Comparison of ENCODE assay signal across 8 cellular contexts in the genomic region with DNA sequence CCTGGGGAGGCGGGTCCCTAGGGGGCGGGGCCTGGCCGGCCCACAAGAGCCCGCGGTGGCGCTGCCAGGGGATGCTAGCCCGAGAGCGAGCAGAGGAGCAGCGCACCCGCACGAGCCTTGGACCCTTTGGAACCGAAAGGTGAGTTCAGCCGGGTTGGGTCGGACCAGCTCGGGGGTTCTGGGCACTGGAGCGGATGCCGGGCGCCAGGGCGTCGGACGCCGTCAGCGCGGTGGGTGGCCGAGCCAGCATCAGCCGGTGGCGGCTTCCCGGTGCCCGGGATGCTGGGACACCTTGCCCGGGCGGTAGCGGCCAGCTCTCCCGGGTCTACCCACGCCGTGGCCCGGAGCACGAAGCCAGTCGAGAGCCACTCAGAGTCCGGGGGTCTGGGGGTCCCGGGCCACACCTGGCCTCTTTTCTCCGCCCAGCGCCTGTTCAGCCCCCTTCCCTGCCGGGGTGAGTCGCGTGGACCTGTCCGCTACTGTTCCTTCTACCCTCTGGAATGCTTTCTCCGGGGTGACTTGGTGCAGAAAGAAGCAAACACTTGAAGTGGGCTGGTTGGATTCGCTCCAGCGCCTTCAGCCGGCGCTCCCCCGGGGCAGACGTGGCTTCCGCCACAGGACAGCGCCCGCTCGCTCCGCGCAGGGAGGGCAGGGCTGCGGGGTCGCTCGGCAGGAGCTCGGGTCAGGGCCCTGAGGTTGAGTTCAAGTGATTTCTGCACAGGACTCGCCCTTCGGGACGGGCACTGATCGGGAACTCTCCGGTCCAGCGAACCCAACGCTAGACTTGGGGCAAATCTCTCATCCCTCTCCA. TPM values are rescaled to one million over a fixed set of nuclear protein-coding genes. Genes with fewer than 3 reads are reported as not detected.
DNase-seq lines count a peak whose midpoint lies in the region; ATAC-seq and TF ChIP-seq lines count a peak whose summit lies in the region.

A gene with protein sequence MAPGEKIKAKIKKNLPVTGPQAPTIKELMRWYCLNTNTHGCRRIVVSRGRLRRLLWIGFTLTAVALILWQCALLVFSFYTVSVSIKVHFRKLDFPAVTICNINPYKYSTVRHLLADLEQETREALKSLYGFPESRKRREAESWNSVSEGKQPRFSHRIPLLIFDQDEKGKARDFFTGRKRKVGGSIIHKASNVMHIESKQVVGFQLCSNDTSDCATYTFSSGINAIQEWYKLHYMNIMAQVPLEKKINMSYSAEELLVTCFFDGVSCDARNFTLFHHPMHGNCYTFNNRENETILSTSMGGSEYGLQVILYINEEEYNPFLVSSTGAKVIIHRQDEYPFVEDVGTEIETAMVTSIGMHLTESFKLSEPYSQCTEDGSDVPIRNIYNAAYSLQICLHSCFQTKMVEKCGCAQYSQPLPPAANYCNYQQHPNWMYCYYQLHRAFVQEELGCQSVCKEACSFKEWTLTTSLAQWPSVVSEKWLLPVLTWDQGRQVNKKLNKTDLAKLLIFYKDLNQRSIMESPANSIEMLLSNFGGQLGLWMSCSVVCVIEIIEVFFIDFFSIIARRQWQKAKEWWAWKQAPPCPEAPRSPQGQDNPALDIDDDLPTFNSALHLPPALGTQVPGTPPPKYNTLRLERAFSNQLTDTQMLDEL (plus strand): TSS at position 71 of the 811 bp plus-strand sequence. CDS start 3,527 bp downstream, outside the sequence.

- peaks cover 0 to 22% of the 10 kb centered on the region in 2 donors for H3K4me1 ChIP-seq in right atrium auricular region
- H3K4me1 ChIP-seq in mesendoderm (ENCODE audit: control insufficient read depth, low read depth, low read length) = no peaks in the 10 kb centered on the region

- ATAC-seq in Right ventricle myocardium superior (ENCODE audit: poor library complexity) = peak; percentile 35
- no peak for ATAC-seq in central memory CD8-positive, alpha-beta T cell (replicated peaks; ENCODE audit: extremely low read depth, poor library complexity, severe bottlenecking)
- no peak for ATAC-seq in GM19452 (IDR thresholded peaks at IDR 0.05; ENCODE audit: unreplicated experiment)

- H3K56ac ChIP-seq in mesendoderm (ENCODE audit: low read length) = no peak within 1 kb of the TSS

- peak within 1 kb of the TSS; percentile 68 for H3K4me2 ChIP-seq in mesendoderm (ENCODE audit: low read length)

- H2BK15ac ChIP-seq in mesendoderm (replicated peaks; ENCODE audit: low read depth) = no peak within 1 kb of the TSS

- no peak within 1 kb of the TSS for H3K4ac ChIP-seq in mesendoderm (ENCODE audit: low read depth, low read length)

- no peaks in the 10 kb centered on the region for H3K36me3 Mint-ChIP-seq in central memory CD8-positive, alpha-beta T cell (ENCODE audit: insufficient read depth)

- peak in 1 of 2 donors; percentile 24 for TF ChIP-seq CTCF in right atrium auricular region (IDR thresholded peaks at IDR 0.05)

- in situ Hi-C loops in KBM-7 (cut with MboI; ENCODE audit: low pct_unique_long_range_greater_than_20kb, low sequenced_read_pairs) = no loop called here

- H4K5ac ChIP-seq in mesendoderm (ENCODE audit: low read length) = no peak within 1 kb of the TSS

- no peak within 1 kb of the TSS for H3K23ac ChIP-seq in mesendoderm (ENCODE audit: low read length)

- WGBS in mesendoderm (ENCODE audit: extremely low coverage, insufficient coverage, low lambda C conversion rate) = no CpG with 5 or more reads among the region's 70 CpGs

- no peak within 1 kb of the TSS for H2BK120ac ChIP-seq in mesendoderm (ENCODE audit: low read depth, low read length)

- H3K27me3 ChIP-seq in right atrium auricular region (peaks cover 6 to 13% of the 10 kb centered on the region in 2 donors), mesendoderm (ENCODE audit: insufficient read depth, low read length, poor library complexity) (peaks cover 7% of the 10 kb centered on the region)

- H3K4me3 Mint-ChIP-seq in central memory CD8-positive, alpha-beta T cell = peak within 1 kb of the TSS; percentile 75

- H4K8ac ChIP-seq in mesendoderm (ENCODE audit: low read depth, low read length) = no peak within 1 kb of the TSS

- H3K79me2 ChIP-seq in mesendoderm (ENCODE audit: control insufficient read depth, insufficient read depth, low read length) = no peaks in the 10 kb centered on the region

- no peak for DNase-seq in Right ventricle myocardium superior
- no peak for DNase-seq in right atrium auricular region (ENCODE audit: low spot score)
- DNase-seq in KBM-7 = peak; percentile 24
- no peak for DNase-seq in central memory CD8-positive, alpha-beta T cell (ENCODE audit: low spot score in 2 of 2)
- peak; percentile 21 for DNase-seq in mesendoderm
- no peak for DNase-seq in DMS114 treated with DMSO at 0.1 percent for 48 hours (lab: John Stamatoyannopoulos, UW; ENCODE audit: unreplicated experiment)
- no peak for DNase-seq in SIG-M5 (lab: John Stamatoyannopoulos, UW)

- no peak within 1 kb of the TSS for H2AK5ac ChIP-seq in mesendoderm (ENCODE audit: low read length)

- H3K36me3 ChIP-seq in right atrium auricular region (no peaks in the 10 kb centered on the region), mesendoderm (ENCODE audit: control insufficient read depth, insufficient read depth, low read length) (no peaks in the 10 kb centered on the region)

- H3K9ac ChIP-seq in mesendoderm (ENCODE audit: low read length) = no peak within 1 kb of the TSS

- intact Hi-C loops in Right ventricle myocardium superior (cut with DNase I) = loop anchor here (2.0 to 10.0 kb wide), 2 partner anchors 212 to 252 kb away; no protein-coding TSS in a partner anchor

- no peak within 1 kb of the TSS for H3K27ac Mint-ChIP-seq in central memory CD8-positive, alpha-beta T cell (ENCODE audit: low read depth)

- H3K4me3 ChIP-seq in right atrium auricular region = peak within 1 kb of the TSS in 1 of 2 donors; percentile 47
- H3K4me3 ChIP-seq in mesendoderm (ENCODE audit: low read length) = no peak within 1 kb of the TSS

- peaks cover 82% of the 10 kb centered on the region for H3K27me3 Mint-ChIP-seq in central memory CD8-positive, alpha-beta T cell

- H3K4me1 Mint-ChIP-seq in central memory CD8-positive, alpha-beta T cell = peaks cover 13% of the 10 kb centered on the region

- no peaks in the 10 kb centered on the region for H3K79me1 ChIP-seq in mesendoderm (ENCODE audit: low read length)

- H3K9me3 Mint-ChIP-seq in central memory CD8-positive, alpha-beta T cell = no peaks in the 10 kb centered on the region

- H3K27ac ChIP-seq in right atrium auricular region = no peak within 1 kb of the TSS
- H3K27ac ChIP-seq in mesendoderm (ENCODE audit: low read depth, low read length) = no peak within 1 kb of the TSS

- no peaks in the 10 kb centered on the region for H3K9me3 ChIP-seq in right atrium auricular region

- no peak within 1 kb of the TSS for H2BK5ac ChIP-seq in mesendoderm (ENCODE audit: low read length)

- H3K18ac ChIP-seq in mesendoderm (ENCODE audit: low read length) = no peak within 1 kb of the TSS

RNA-seq across cellular contexts. Expression of the gene that starts here (rescaled TPM):
- total RNA-seq in Right ventricle myocardium superior = 0.13 TPM
- not detected for total RNA-seq in right atrium auricular region
- polyA plus RNA-seq in mesendoderm (2013, experiment 1 of 2) = 0.07 TPM
- 0.04 TPM for polyA plus RNA-seq in mesendoderm (2013, experiment 2 of 2)

Comparison
In these comparisons a context has a peak if more than half of its experiments do, and no peak if none do; other contexts are left out.
1. Peak in ATAC-seq in Right ventricle myocardium superior; RNA of the gene not detected or under 1 TPM.
2. DNase-seq: peak in KBM-7 (single experiment) and mesendoderm (single experiment); none in Right ventricle myocardium superior (single experiment), right atrium auricular region (single experiment), central memory CD8-positive, alpha-beta T cell (0 of 2), DMS114 treated with DMSO at 0.1 percent for 48 hours (single experiment) and SIG-M5 (single experiment).